ENCODE assay signal across 18 cellular contexts in the genomic region with DNA sequence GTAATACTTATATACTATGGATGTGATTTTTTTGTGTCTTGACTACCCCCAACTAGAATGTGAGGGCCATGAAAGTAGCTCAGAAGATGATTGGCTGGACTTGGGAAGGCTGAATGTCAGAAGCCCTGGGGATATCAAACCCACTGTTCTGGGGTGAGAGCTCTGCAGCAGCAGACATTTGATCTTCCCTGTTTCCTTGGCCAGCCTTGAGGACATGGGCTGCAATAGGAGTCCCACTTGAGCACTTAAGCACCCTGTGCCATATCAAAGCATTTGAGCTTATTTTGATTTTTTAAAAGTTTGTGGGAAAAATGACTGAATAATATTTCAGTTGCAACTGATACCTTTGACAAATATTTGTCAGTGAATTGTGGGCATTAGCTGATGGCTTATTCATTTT. TPM values are rescaled to one million over a fixed set of nuclear protein-coding genes. Genes with fewer than 3 reads are reported as not detected.
DNase-seq lines count a peak whose midpoint lies in the region; ATAC-seq and TF ChIP-seq lines count a peak whose summit lies in the region.
"Had no signal": no experiment of that assay in that cellular context is flagged by ENCODE, and none has a peak within 500 bp of the region (broad histone marks: within the 10 kb centered on the region; RNA-seq: fewer than 3 reads in every experiment).

No MANE protein-coding gene starts in this region.

- DNase-seq in activated T-cell treated with anti-CD3 and anti-CD28 coated beads, Interleukin-2, amount 50 U/mL, for 72 hours, result no peak
- no peak for DNase-seq in activated T-cell treated with anti-CD3 and anti-CD28 coated beads, Interleukin-2, amount 50 U/mL, for 24 hours
- DNase-seq in IMR-90, result no peak
- no peak for DNase-seq in endothelial cell (ENCODE audit: low spot score)
- DNase-seq in GM23248, result no peak
- DNase-seq in right cardiac atrium, result no peak
- DNase-seq in esophagus muscularis mucosa (ENCODE audit: extremely low spot score), result no peak
- DNase-seq: activated CD4-positive, alpha-beta T cell treated with anti-CD3 and anti-CD28 coated beads for 36 hours; activated CD8-positive, alpha-beta memory T cell treated with anti-CD3 and anti-CD28 coated beads, Interleukin-2, amount 50 U/mL, for 4 hours; CD4-positive, CD25-positive, alpha-beta regulatory T cell; DMS53; foreskin keratinocyte; left lung; NCI-H1436 treated with DMSO at 0.1 percent for 48 hours; nucleus accumbens; PC-9 had no signal

- TF ChIP-seq POLR2A in IMR-90 (IDR thresholded peaks at IDR 0.05; ENCODE audit: low read depth, low read length) (no peak), esophagus muscularis mucosa (IDR thresholded peaks at IDR 0.05; ENCODE audit: low read depth) (no peak)

- H4K91ac ChIP-seq in IMR-90 (ENCODE audit: insufficient read depth, low read depth, low read length), result peak overlapping the region; percentile 72

- H3K27me3 ChIP-seq in IMR-90 (ENCODE audit: control insufficient read depth, insufficient read depth, low read length) (no peaks in the 10 kb centered on the region), GM23248 (replicated peaks; ENCODE audit: insufficient read depth) (no peaks in the 10 kb centered on the region), right cardiac atrium (ENCODE audit: control insufficient read depth, insufficient read depth) (no peaks in the 10 kb centered on the region), esophagus muscularis mucosa (no peaks in the 10 kb centered on the region)
- H3K27me3 ChIP-seq: foreskin keratinocyte, left lung had no signal

- H2AFZ ChIP-seq in IMR-90 (replicated peaks; ENCODE audit: low read length, poor library complexity), result no peak overlapping the region
- H2AFZ ChIP-seq in GM23248, result no peak overlapping the region
- H2AFZ ChIP-seq: PC-9 had no signal

- H3K56ac ChIP-seq in IMR-90 (ENCODE audit: extremely low read depth, insufficient read depth, low read length), result no peak overlapping the region

- H4K8ac ChIP-seq in IMR-90 (ENCODE audit: low read depth in 2 of 2, low read length in 2 of 2), result peak overlapping the region; percentile 12 to 67; a peak in 1 of 4 replicates

- no peak overlapping the region for H3K23ac ChIP-seq in IMR-90 (ENCODE audit: low read depth, low read length)

- H3K4ac ChIP-seq in IMR-90 (ENCODE audit: low read depth, low read length), result peak overlapping the region; percentile 12; the same call in 1 of the 2 replicates

- peak overlapping the region; percentile 21; the same call in 1 of the 2 replicates for H2AK5ac ChIP-seq in IMR-90 (ENCODE audit: low read depth, low read length)

- H3K9me3 Mint-ChIP-seq in activated T-cell treated with anti-CD3 and anti-CD28 coated beads, Interleukin-2, amount 50 U/mL, for 72 hours, result no peaks in the 10 kb centered on the region
- no peaks in the 10 kb centered on the region for H3K9me3 Mint-ChIP-seq in activated T-cell treated with anti-CD3 and anti-CD28 coated beads, Interleukin-2, amount 50 U/mL, for 24 hours
- no peaks in the 10 kb centered on the region for H3K9me3 Mint-ChIP-seq in endothelial cell (ENCODE audit: unreplicated experiment)
- H3K9me3 Mint-ChIP-seq: CD4-positive, CD25-positive, alpha-beta regulatory T cell had no signal

- H3K79me2 ChIP-seq in GM23248 (ENCODE audit: insufficient read depth), result peaks cover 100% of the 10 kb centered on the region

- no peak overlapping the region for H2AK9ac ChIP-seq in IMR-90 (replicated peaks; ENCODE audit: low read depth, low read length, poor library complexity)

- no peaks in the 10 kb centered on the region for H4K20me1 ChIP-seq in IMR-90 (ENCODE audit: insufficient read depth, low read length)
- 0 out of 2 replicates have a peak, but pooled peaks cover 5% of the 10 kb centered on the region for H4K20me1 ChIP-seq in GM23248 (ENCODE audit: insufficient read depth)

- H2BK120ac ChIP-seq in IMR-90 (ENCODE audit: low read depth, low read length), result 0 out of 2 replicates have a peak overlapping the region, but pooled peaks have one; percentile 33

- no peak for ATAC-seq in activated T-cell treated with anti-CD3 and anti-CD28 coated beads, Interleukin-2, amount 50 U/mL, for 72 hours (replicated peaks in 1 of 2)
- ATAC-seq in IMR-90 (ENCODE audit: low read depth) (no peak), right cardiac atrium (no peak), GM18858 (IDR thresholded peaks at IDR 0.05; ENCODE audit: unreplicated experiment) (no peak)
- ATAC-seq: activated CD4-positive, alpha-beta T cell treated with anti-CD3 and anti-CD28 coated beads for 36 hours; foreskin keratinocyte; left lung; sciatic nerve had no signal

- BruUV-seq in IMR-90 (replicated peaks; lab: Mats Ljungman, UMichigan), result no TSS peak

- H3K9me1 ChIP-seq in IMR-90 (ENCODE audit: insufficient read depth, low read length), result peaks cover 5% of the 10 kb centered on the region; the same call in 1 of the 2 replicates

- no peak overlapping the region for H4K5ac ChIP-seq in IMR-90 (ENCODE audit: low read depth, low read length)

- TF ChIP-seq RAD21 in IMR-90 (IDR thresholded peaks at IDR 0.05; ENCODE audit: low read length), result no peak

- H3K4me3 ChIP-seq in IMR-90 (ENCODE audit: insufficient read depth, low read depth, low read length) (no peak overlapping the region), GM23248 (no peak overlapping the region), right cardiac atrium (ENCODE audit: low read length) (no peak overlapping the region), esophagus muscularis mucosa (no peak overlapping the region)
- H3K4me3 ChIP-seq: left lung, PC-9 had no signal

- no peak overlapping the region for H3K4me3 Mint-ChIP-seq in activated T-cell treated with anti-CD3 and anti-CD28 coated beads, Interleukin-2, amount 50 U/mL, for 72 hours
- no peak overlapping the region for H3K4me3 Mint-ChIP-seq in activated T-cell treated with anti-CD3 and anti-CD28 coated beads, Interleukin-2, amount 50 U/mL, for 24 hours
- no peak overlapping the region for H3K4me3 Mint-ChIP-seq in endothelial cell (ENCODE audit: unreplicated experiment)
- H3K4me3 Mint-ChIP-seq: activated CD4-positive, alpha-beta T cell treated with anti-CD3 and anti-CD28 coated beads for 36 hours had no signal

- TF ChIP-seq CTCF in IMR-90 (conservative IDR thresholded peaks at IDR 0.05; ENCODE audit: low read depth, low read length) (no peak), endothelial cell (IDR thresholded peaks at IDR 0.05; ENCODE audit: unreplicated experiment) (no peak), esophagus muscularis mucosa (IDR thresholded peaks at IDR 0.05) (no peak)

- peak overlapping the region; percentile 36 for H3K27ac Mint-ChIP-seq in activated T-cell treated with anti-CD3 and anti-CD28 coated beads, Interleukin-2, amount 50 U/mL, for 72 hours
- no peak overlapping the region for H3K27ac Mint-ChIP-seq in activated T-cell treated with anti-CD3 and anti-CD28 coated beads, Interleukin-2, amount 50 U/mL, for 24 hours
- peak overlapping the region; percentile 26 for H3K27ac Mint-ChIP-seq in endothelial cell (ENCODE audit: unreplicated experiment)
- H3K27ac Mint-ChIP-seq: activated CD4-positive, alpha-beta T cell treated with anti-CD3 and anti-CD28 coated beads for 36 hours; CD4-positive, CD25-positive, alpha-beta regulatory T cell had no signal

- H3K4me1 Mint-ChIP-seq in activated T-cell treated with anti-CD3 and anti-CD28 coated beads, Interleukin-2, amount 50 U/mL, for 72 hours (ENCODE audit: low read depth), result peaks cover 48% of the 10 kb centered on the region
- peaks cover 76% of the 10 kb centered on the region for H3K4me1 Mint-ChIP-seq in activated T-cell treated with anti-CD3 and anti-CD28 coated beads, Interleukin-2, amount 50 U/mL, for 24 hours (ENCODE audit: low read depth)
- peaks cover 29% of the 10 kb centered on the region for H3K4me1 Mint-ChIP-seq in endothelial cell (ENCODE audit: unreplicated experiment)

- no peaks in the 10 kb centered on the region for H3K9me2 ChIP-seq in GM23248 (ENCODE audit: insufficient read depth)

- intact Hi-C loops in IMR-90 (cut with micrococcal nuclease), result no loop called here
- intact Hi-C loops in right cardiac atrium (cut with DNase I), result no loop called here
- intact Hi-C loops in esophagus muscularis mucosa (cut with DNase I), result no loop called here

- in situ Hi-C loops in IMR-90 (cut with MboI; ENCODE audit: low sequenced_read_pairs), result no loop called here
- in situ Hi-C loops in GM23248 (cut with MboI), result no loop called here

- 0 out of 2 replicates have a peak overlapping the region, but pooled peaks have one; percentile 41 for H3K27ac ChIP-seq in IMR-90 (ENCODE audit: insufficient read depth, low read length)
- H3K27ac ChIP-seq in GM23248, result no peak overlapping the region
- H3K27ac ChIP-seq in right cardiac atrium (ENCODE audit: low read length), result no peak overlapping the region
- H3K27ac ChIP-seq in esophagus muscularis mucosa (replicated peaks in 1 of 4), result no peak overlapping the region
- H3K27ac ChIP-seq: foreskin keratinocyte, left lung, PC-9 had no signal

- peak overlapping the region; percentile 5; the same call in 1 of the 2 replicates for H3K14ac ChIP-seq in IMR-90 (replicated peaks; ENCODE audit: low read depth, low read length)

- peak overlapping the region; percentile 11 for H2BK5ac ChIP-seq in IMR-90 (ENCODE audit: low read depth, low read length, poor library complexity, severe bottlenecking)

- H3K27me3 Mint-ChIP-seq in activated T-cell treated with anti-CD3 and anti-CD28 coated beads, Interleukin-2, amount 50 U/mL, for 72 hours (ENCODE audit: low read depth), result no peaks in the 10 kb centered on the region
- H3K27me3 Mint-ChIP-seq in activated T-cell treated with anti-CD3 and anti-CD28 coated beads, Interleukin-2, amount 50 U/mL, for 24 hours, result no peaks in the 10 kb centered on the region
- H3K27me3 Mint-ChIP-seq in endothelial cell (ENCODE audit: unreplicated experiment), result peaks cover 3% of the 10 kb centered on the region
- H3K27me3 Mint-ChIP-seq: activated CD4-positive, alpha-beta T cell treated with anti-CD3 and anti-CD28 coated beads for 36 hours; CD4-positive, CD25-positive, alpha-beta regulatory T cell had no signal

- H2BK15ac ChIP-seq in IMR-90 (ENCODE audit: low read depth, low read length), result peak overlapping the region; percentile 66; the same call in 2 of the 3 replicates

- no peak overlapping the region for H3K4me2 ChIP-seq in IMR-90 (ENCODE audit: low read depth, low read length)
- H3K4me2 ChIP-seq in GM23248 (ENCODE audit: unreplicated experiment), result no peak overlapping the region
- H3K4me2 ChIP-seq: PC-9 had no signal

- TF ChIP-seq EP300 in esophagus muscularis mucosa (IDR thresholded peaks at IDR 0.05), result no peak

- H3K18ac ChIP-seq in IMR-90 (ENCODE audit: low read depth, low read length), result no peak overlapping the region

- POLR2A ChIA-PET in IMR-90 (lab: Charles Lee; ENCODE audit: unreplicated experiment), result no interaction called here

- peak overlapping the region; percentile 47; the same call in 1 of the 2 replicates for H2BK20ac ChIP-seq in IMR-90 (ENCODE audit: low read depth, low read length)

- H3K4me1 ChIP-seq in IMR-90 (ENCODE audit: control insufficient read depth, insufficient read depth, low read length) (peaks cover 9% of the 10 kb centered on the region), GM23248 (ENCODE audit: insufficient read depth) (no peaks in the 10 kb centered on the region), right cardiac atrium (ENCODE audit: control insufficient read depth, insufficient read depth, low read length) (no peaks in the 10 kb centered on the region), esophagus muscularis mucosa (peaks cover 6 to 35% (median 26%) of the 10 kb centered on the region in 4 donors)
- H3K4me1 ChIP-seq: foreskin keratinocyte had no signal

- no peak overlapping the region for H3K9ac ChIP-seq in IMR-90 (ENCODE audit: low read depth, low read length)
- no peak overlapping the region for H3K9ac ChIP-seq in GM23248

- no peaks in the 10 kb centered on the region for H3K36me3 ChIP-seq in IMR-90 (ENCODE audit: control insufficient read depth, insufficient read depth, low read length)
- H3K36me3 ChIP-seq in GM23248 (ENCODE audit: low read depth), result 0 out of 2 replicates have a peak, but pooled peaks cover 3% of the 10 kb centered on the region
- H3K36me3 ChIP-seq in esophagus muscularis mucosa, result no peaks in the 10 kb centered on the region
- H3K36me3 ChIP-seq: left lung had no signal

- dilution Hi-C loops in IMR-90 (cut with HindIII; ENCODE audit: low sequenced_read_pairs, unreplicated experiment), result no loop called here

- H3K36me3 Mint-ChIP-seq in activated T-cell treated with anti-CD3 and anti-CD28 coated beads, Interleukin-2, amount 50 U/mL, for 72 hours (ENCODE audit: insufficient read depth in 2 of 2), result no peaks in the 10 kb centered on the region
- peaks cover 12% of the 10 kb centered on the region for H3K36me3 Mint-ChIP-seq in activated T-cell treated with anti-CD3 and anti-CD28 coated beads, Interleukin-2, amount 50 U/mL, for 24 hours (ENCODE audit: low read depth)
- H3K36me3 Mint-ChIP-seq in endothelial cell (ENCODE audit: low read depth, unreplicated experiment), result peaks cover 3% of the 10 kb centered on the region

- CTCF ChIA-PET in IMR-90 (lab: Yijun Ruan, JAX), result interaction anchor here (1.4 kb wide), 1 partner anchor 196 kb away, joined by 3 read pairs; no protein-coding TSS in a partner anchor

- no peaks in the 10 kb centered on the region for H3F3A ChIP-seq in GM23248 (ENCODE audit: insufficient read depth)

- no peaks in the 10 kb centered on the region for H3K9me3 ChIP-seq in IMR-90 (ENCODE audit: control insufficient read depth, insufficient read depth, low read length)
- no peaks in the 10 kb centered on the region for H3K9me3 ChIP-seq in GM23248 (ENCODE audit: low read depth)
- H3K9me3 ChIP-seq in right cardiac atrium (ENCODE audit: control insufficient read depth, low read length), result no peaks in the 10 kb centered on the region
- no peaks in the 10 kb centered on the region for H3K9me3 ChIP-seq in esophagus muscularis mucosa
- H3K9me3 ChIP-seq: left lung had no signal

- peaks cover 19 to 38% of the 10 kb centered on the region in 2 experiments for H3K79me1 ChIP-seq in IMR-90 (ENCODE audit: low read depth in 1 of 2, low read length in 2 of 2)

RNA-seq across cellular contexts. Expression of gene GTF2E1, which starts 21.7 kb away (rescaled TPM):
- 10 to 100 TPM; 15.9 to 24.1 TPM for total RNA-seq in activated T-cell treated with anti-CD3 and anti-CD28 coated beads, Interleukin-2, amount 50 U/mL, for 72 hours
- 18.5 and 26.9 TPM in 2 replicates for total RNA-seq in IMR-90 (2012; rRNA removed)
- 6.6 and 8.2 TPM in 2 replicates for polyA plus RNA-seq in IMR-90 (2012; rRNA removed)
- polyA plus RNA-seq in IMR-90 (2012; cell fraction: cytosol; rRNA removed), result 2.1 and 4.4 TPM in 2 replicates
- polyA plus RNA-seq in IMR-90 (2012; cell fraction: nucleus; rRNA removed; ENCODE audit: low replicate concordance), result 1.7 and 4.9 TPM in 2 replicates
- total RNA-seq in endothelial cell (ENCODE audit: unreplicated experiment), result 59.0 TPM
- 10.8 and 11.1 TPM in 2 replicates for total RNA-seq in GM23248 (2014; rRNA removed; shearing (Covaris generic))
- polyA plus RNA-seq in GM23248 (2016; fragmentation: Nextera tagmentation; extraction: Ambion mirVana), result 6.9 and 7.2 TPM in 2 replicates
- total RNA-seq in right cardiac atrium, result 10 to 100 TPM; 10.3 to 13.9 (median 11.7) TPM
- polyA plus RNA-seq in right cardiac atrium, result 4.9 TPM
- total RNA-seq in esophagus muscularis mucosa, result 10 to 100 TPM in 3 of 4 donors, 1 to 10 TPM in 1; 9.4 to 18.2 (median 13.9) TPM

RNA-seq across cellular contexts. Expression of gene RABL3, which starts 21.9 kb away (rescaled TPM):
- total RNA-seq in activated T-cell treated with anti-CD3 and anti-CD28 coated beads, Interleukin-2, amount 50 U/mL, for 72 hours, result 10 to 100 TPM; 25.9 to 26.9 TPM
- total RNA-seq in IMR-90 (2012; rRNA removed) (17.0 and 31.1 TPM in 2 replicates), endothelial cell (ENCODE audit: unreplicated experiment) (15.1 TPM), right cardiac atrium (10 to 100 TPM; 13.6 to 19.6 (median 15.7) TPM), esophagus muscularis mucosa (10 to 100 TPM; 16.9 to 23.9 (median 20.7) TPM)
- polyA plus RNA-seq in IMR-90 (2012; rRNA removed) (4.2 and 5.3 TPM in 2 replicates), GM23248 (2016; fragmentation: Nextera tagmentation; extraction: Ambion mirVana) (27.4 and 28.4 TPM in 2 replicates), right cardiac atrium (4.7 TPM)
- polyA plus RNA-seq in IMR-90 (2012; cell fraction: cytosol; rRNA removed), result 0.48 and 1.0 TPM in 2 replicates
- polyA plus RNA-seq in IMR-90 (2012; cell fraction: nucleus; rRNA removed; ENCODE audit: low replicate concordance), result 0.27 and 3.6 TPM in 2 replicates
- 17.2 and 22.6 TPM in 2 replicates for total RNA-seq in GM23248 (2014; rRNA removed; shearing (Covaris generic))
